19 cellular contexts compared by ENCODE assay signal in genomic region chr20:6595704-6596103, GRCh38.
DNase-seq lines count a peak whose midpoint lies in the region; ATAC-seq and TF ChIP-seq lines count a peak whose summit lies in the region.
"Had no signal": no experiment of that assay in that cellular context is flagged by ENCODE, and none has a peak within 500 bp of the region (broad histone marks: within the 10 kb centered on the region; RNA-seq: fewer than 3 reads in every experiment).

No MANE protein-coding gene starts in this region.

- H3K27me3 Mint-ChIP-seq in natural killer cell (ENCODE audit: low read depth in 2 of 2), result peaks cover 0 to 4% of the 10 kb centered on the region in 2 donors
- H3K27me3 Mint-ChIP-seq: activated naive CD8-positive, alpha-beta T cell treated with anti-CD3 and anti-CD28 coated beads, Interleukin-2, amount 10 ng/mL, durations not matched to agents 7 days and 5 days; CD4-positive, alpha-beta T cell; stimulated activated naive B cell treated with anti-CD40 and anti-IgM and Interleukin-4, amounts not matched to agents 10 μg/mL and 1 μg/mL and 100 μg/mL, for 72 hours had no signal

- no peak overlapping the region for H3K27ac Mint-ChIP-seq in natural killer cell
- H3K27ac Mint-ChIP-seq: activated naive CD8-positive, alpha-beta T cell treated with anti-CD3 and anti-CD28 coated beads, Interleukin-2, amount 10 ng/mL, durations not matched to agents 7 days and 5 days; CD4-positive, alpha-beta T cell; stimulated activated naive B cell treated with anti-CD40 and anti-IgM and Interleukin-4, amounts not matched to agents 10 μg/mL and 1 μg/mL and 100 μg/mL, for 72 hours had no signal

- H3K9me3 Mint-ChIP-seq in natural killer cell, result no peaks in the 10 kb centered on the region
- H3K9me3 Mint-ChIP-seq: activated naive CD8-positive, alpha-beta T cell treated with anti-CD3 and anti-CD28 coated beads, Interleukin-2, amount 10 ng/mL, durations not matched to agents 7 days and 5 days; stimulated activated naive B cell treated with anti-CD40 and anti-IgM and Interleukin-4, amounts not matched to agents 10 μg/mL and 1 μg/mL and 100 μg/mL, for 72 hours had no signal

- H3K4me3 Mint-ChIP-seq in natural killer cell, result no peak overlapping the region
- H3K4me3 Mint-ChIP-seq: activated naive CD8-positive, alpha-beta T cell treated with anti-CD3 and anti-CD28 coated beads, Interleukin-2, amount 10 ng/mL, durations not matched to agents 7 days and 5 days; CD4-positive, alpha-beta T cell; stimulated activated naive B cell treated with anti-CD40 and anti-IgM and Interleukin-4, amounts not matched to agents 10 μg/mL and 1 μg/mL and 100 μg/mL, for 72 hours had no signal

- H3K9me3 ChIP-seq in skeletal muscle satellite cell (replicated peaks; ENCODE audit: low read length) (no peaks in the 10 kb centered on the region), suprapubic skin (no peaks in the 10 kb centered on the region)
- H3K9me3 ChIP-seq: ovary, upper lobe of left lung had no signal

- WGBS in suprapubic skin, result 10% methylated on average over 4 of the region's 4 CpGs

- DNase-seq in Right ventricle myocardium superior (no peak), left ventricle myocardium superior (no peak), dermis blood vessel endothelial cell (peak; percentile 69), left kidney (ENCODE audit: low read depth, low spot score) (peak; percentile 50), natural killer cell (no peak), caudate nucleus (lab: John Stamatoyannopoulos, UW) (no peak), suprapubic skin (ENCODE audit: low spot score in 2 of 2) (no peak)
- DNase-seq: activated CD4-positive, alpha-beta T cell treated with anti-CD3 and anti-CD28 coated beads, Interleukin-2, amount 50 U/mL, for 48 hours; activated naive CD8-positive, alpha-beta T cell treated with anti-CD3 and anti-CD28 coated beads, Interleukin-2, amount 10 ng/mL, durations not matched to agents 7 days and 5 days; activated T-cell treated with anti-CD3 and anti-CD28 coated beads, Interleukin-2, amount 50 U/mL, for 48 hours; CD4-positive, alpha-beta T cell; DND-41; KBM-7; NCI-H1048; ovary; stimulated activated naive B cell treated with anti-CD40 and anti-IgM and Interleukin-4, amounts not matched to agents 10 μg/mL and 1 μg/mL and 100 μg/mL, for 72 hours; upper lobe of left lung had no signal

- TF ChIP-seq CTCF in natural killer cell (IDR thresholded peaks at IDR 0.05) (no peak), suprapubic skin (IDR thresholded peaks at IDR 0.05) (no peak)

- ATAC-seq in Right ventricle myocardium superior (ENCODE audit: poor library complexity) (peak; percentile 27), left ventricle myocardium superior (no peak), natural killer cell (no peak)

- H3K4me1 Mint-ChIP-seq in natural killer cell, result peaks cover 10 to 15% of the 10 kb centered on the region in 2 donors
- H3K4me1 Mint-ChIP-seq: activated naive CD8-positive, alpha-beta T cell treated with anti-CD3 and anti-CD28 coated beads, Interleukin-2, amount 10 ng/mL, durations not matched to agents 7 days and 5 days; stimulated activated naive B cell treated with anti-CD40 and anti-IgM and Interleukin-4, amounts not matched to agents 10 μg/mL and 1 μg/mL and 100 μg/mL, for 72 hours had no signal

- no peaks in the 10 kb centered on the region for H3K36me3 ChIP-seq in skeletal muscle satellite cell (ENCODE audit: insufficient read depth, low read length)
- no peaks in the 10 kb centered on the region for H3K36me3 ChIP-seq in suprapubic skin
- H3K36me3 ChIP-seq: ovary, upper lobe of left lung had no signal

- H3K9ac ChIP-seq in skeletal muscle satellite cell (ENCODE audit: low read depth, low read length), result no peak overlapping the region

- H3K4me2 ChIP-seq in skeletal muscle satellite cell (ENCODE audit: low read length), result peak overlapping the region; percentile 31

- H3K27me3 ChIP-seq in skeletal muscle satellite cell (ENCODE audit: control insufficient read depth, insufficient read depth, low read length) (peaks cover 9% of the 10 kb centered on the region), suprapubic skin (no peaks in the 10 kb centered on the region)
- H3K27me3 ChIP-seq: ovary, upper lobe of left lung had no signal

- H3K4me1 ChIP-seq in skeletal muscle satellite cell (ENCODE audit: control insufficient read depth, insufficient read depth, low read length), result peaks cover 17% of the 10 kb centered on the region
- H3K4me1 ChIP-seq in suprapubic skin, result peaks cover 17% of the 10 kb centered on the region
- H3K4me1 ChIP-seq: upper lobe of left lung had no signal

- TF ChIP-seq POLR2A in suprapubic skin (IDR thresholded peaks at IDR 0.05), result no peak

- no peaks in the 10 kb centered on the region for H3K36me3 Mint-ChIP-seq in natural killer cell
- H3K36me3 Mint-ChIP-seq: activated naive CD8-positive, alpha-beta T cell treated with anti-CD3 and anti-CD28 coated beads, Interleukin-2, amount 10 ng/mL, durations not matched to agents 7 days and 5 days; stimulated activated naive B cell treated with anti-CD40 and anti-IgM and Interleukin-4, amounts not matched to agents 10 μg/mL and 1 μg/mL and 100 μg/mL, for 72 hours had no signal

- no peak overlapping the region for H3K27ac ChIP-seq in caudate nucleus (ENCODE audit: low read depth, low read length)
- no peak overlapping the region for H3K27ac ChIP-seq in suprapubic skin
- H3K27ac ChIP-seq: 22Rv1, ovary had no signal

- no peak for TF ChIP-seq EP300 in suprapubic skin (IDR thresholded peaks at IDR 0.05)

- intact Hi-C loops in Right ventricle myocardium superior (cut with DNase I) (no loop called here), left ventricle myocardium superior (cut with micrococcal nuclease) (no loop called here), natural killer cell (cut with micrococcal nuclease) (no loop called here)

- H3K4me3 ChIP-seq in skeletal muscle satellite cell (ENCODE audit: low read length), result no peak overlapping the region
- H3K4me3 ChIP-seq in suprapubic skin, result no peak overlapping the region
- H3K4me3 ChIP-seq: ovary, upper lobe of left lung had no signal

Comparison
In these comparisons a context has a peak if more than half of its experiments do, and no peak if none do; other contexts are left out.
1. DNase-seq: peak in dermis blood vessel endothelial cell (single experiment) and left kidney (single experiment); none in Right ventricle myocardium superior (single experiment), left ventricle myocardium superior (single experiment), natural killer cell (single experiment), caudate nucleus (0 of 61) and suprapubic skin (0 of 2).